In genomic region chr1:179925906-179926305, GRCh38 we compare ENCODE assay signal across 23 cellular contexts.
"Had no signal": no experiment of that assay in that cellular context is flagged by ENCODE, and none has a peak within 500 bp of the region (broad histone marks: within the 10 kb centered on the region; RNA-seq: fewer than 3 reads in every experiment).

No MANE protein-coding gene starts in this region.

- H3K9me3 ChIP-seq: colonic mucosa, mucosa of descending colon, pancreas, psoas muscle, stomach, suprapubic skin, transverse colon had no signal

- H3K27ac ChIP-seq: colonic mucosa, dorsolateral prefrontal cortex, pancreas, psoas muscle, skin epidermis, stomach, suprapubic skin, transverse colon had no signal

- H3K4me3 ChIP-seq: colonic mucosa, dorsolateral prefrontal cortex, mucosa of descending colon, pancreas, psoas muscle, skin epidermis, stomach, suprapubic skin, transverse colon had no signal

- H3K4me1 ChIP-seq: colonic mucosa had no signal

- H3K27me3 ChIP-seq: colonic mucosa, dorsolateral prefrontal cortex, pancreas, stomach, suprapubic skin, transverse colon had no signal

- H3K36me3 ChIP-seq: colonic mucosa, pancreas, suprapubic skin, transverse colon had no signal

- DNase-seq: activated CD4-positive, alpha-beta T cell treated with anti-CD3 and anti-CD28 coated beads, Interleukin-2, amount 10 ng/mL, durations not matched to agents 24 days and 14 days; activated CD8-positive, alpha-beta T cell treated with anti-CD3 and anti-CD28 coated beads for 36 hours; activated gamma-delta T cell; activated naive CD4-positive, alpha-beta T cell treated with anti-CD3 and anti-CD28 coated beads, Interleukin-2, amount 50 U/mL, for 16 hours; activated naive CD8-positive, alpha-beta T cell treated with anti-CD3 and anti-CD28 coated beads, Interleukin-2, amount 50 U/mL, for 24 hours; aorta; colonic mucosa; dorsolateral prefrontal cortex; effector memory CD8-positive, alpha-beta T cell; left cardiac atrium; mesendoderm; mucosa of descending colon; nephron progenitor cell; pancreas; psoas muscle; right cardiac atrium; stimulated activated CD4-positive, alpha-beta T cell treated with anti-CD3 and anti-CD28 coated beads, Interleukin-15, amount 100 ng/mL, for 24 hours; stomach; T-helper 17 cell; transverse colon had no signal

- ATAC-seq: activated CD8-positive, alpha-beta T cell treated with anti-CD3 and anti-CD28 coated beads for 36 hours; activated naive CD8-positive, alpha-beta T cell treated with anti-CD3 and anti-CD28 coated beads, Interleukin-2, amount 50 U/mL, for 24 hours; effector memory CD8-positive, alpha-beta T cell; mucosa of descending colon; right cardiac atrium; stimulated activated memory B cell treated with anti-CD40 and anti-IgM and Interleukin-4, amounts not matched to agents 10 μg/mL and 1 μg/mL and 100 μg/mL, for 72 hours; T-helper 17 cell had no signal
